ENCODE assay signal across 1 cellular context in the genomic region with DNA sequence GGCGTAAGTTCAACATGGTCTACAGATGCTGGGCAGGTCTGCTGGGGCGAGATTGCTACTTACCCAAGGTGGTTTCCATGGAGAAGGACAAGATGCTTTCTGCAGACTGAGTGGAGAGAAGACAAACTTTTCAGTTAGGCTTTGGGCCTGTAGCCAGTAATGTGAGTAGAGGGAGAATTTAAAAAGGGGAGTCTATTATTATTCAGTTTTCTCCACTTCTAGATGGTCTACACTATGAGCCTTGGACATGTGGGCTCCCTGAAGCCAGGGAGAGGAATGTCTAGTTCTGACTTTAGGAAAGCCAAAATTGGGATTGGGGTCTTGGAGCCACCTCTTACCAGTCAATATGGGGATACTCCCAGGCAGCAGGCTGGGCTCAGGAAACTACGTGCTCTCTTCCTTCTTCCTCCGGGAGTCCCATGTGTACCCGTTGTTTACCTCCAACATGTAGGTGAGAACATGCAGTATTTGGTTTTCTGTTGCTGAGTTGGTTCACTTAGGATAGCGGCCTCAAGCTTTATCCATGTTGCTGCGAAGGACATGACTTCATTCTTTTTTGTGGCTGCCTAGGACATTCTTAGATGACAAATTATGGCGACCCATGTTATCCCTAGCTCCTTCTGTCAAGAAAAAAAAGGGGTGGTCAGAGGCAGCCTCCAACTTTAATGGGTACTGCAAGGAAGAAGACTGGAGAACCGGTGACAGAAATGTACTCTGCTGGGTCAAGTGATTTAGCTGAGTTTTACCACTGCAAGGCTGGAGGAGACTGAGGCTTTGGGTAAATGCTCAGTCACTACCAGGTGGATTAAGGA.
TF ChIP-seq lines count a peak whose summit lies in the region.

No MANE protein-coding gene starts in this region.

TF ChIP-seq in K562, 482 proteins besides CTCF, POLR2A, EP300 and RAD21 (continues in another document):
- TF ChIP-seq ZNF184 (CRISPR knock-in tag; IDR thresholded peaks at IDR 0.05) (peak; percentile 73; the same call in 1 of the 2 replicates), JUND (IDR thresholded peaks at IDR 0.05; ENCODE audit: borderline replicate concordance, low read depth, low read length) (no peak), JUND (tag; IDR thresholded peaks at IDR 0.05; ENCODE audit: borderline replicate concordance, low read depth, low read length) (no peak), CBX3 (IDR thresholded peaks at IDR 0.05; ENCODE audit: borderline replicate concordance in 1 of 2, low read length in 2 of 2) (0 out of 3 replicates have a peak, but pooled peaks of 1 of the 2 experiments have one; percentile 14), ZNF3 (CRISPR knock-in tag; IDR thresholded peaks at IDR 0.05) (peak; percentile 54; the same call in 1 of the 2 replicates), ELF2 (CRISPR knock-in tag; IDR thresholded peaks at IDR 0.05) (no peak), ZNF12 (CRISPR knock-in tag; IDR thresholded peaks at IDR 0.05) (no peak), TRIM24 (IDR thresholded peaks at IDR 0.05) (no peak), FOXA3 (CRISPR knock-in tag; conservative IDR thresholded peaks at IDR 0.05 in 1 of 2, IDR thresholded peaks at IDR 0.05 in 1 of 2) (peak in 1 of 2 experiments; percentile 53; a peak in 2 of 4 replicates), KLF10 (CRISPR knock-in tag; IDR thresholded peaks at IDR 0.05) (0 out of 2 replicates have a peak, but pooled peaks have one; percentile 39), IFI16 (CRISPR knock-in tag; IDR thresholded peaks at IDR 0.05) (peak; percentile 54; the same call in 1 of the 2 replicates), CBFA2T3 (IDR thresholded peaks at IDR 0.05) (no peak), TOE1 (IDR thresholded peaks at IDR 0.05; ENCODE audit: borderline replicate concordance) (no peak), TOE1 (CRISPR knock-in tag; IDR thresholded peaks at IDR 0.05; ENCODE audit: borderline replicate concordance, low read depth) (no peak), ZNF121 (CRISPR knock-in tag; conservative IDR thresholded peaks at IDR 0.05) (no peak), PTTG1 (tag; IDR thresholded peaks at IDR 0.05; ENCODE audit: low read depth) (0 out of 2 replicates have a peak, but pooled peaks have one; percentile 17), YY1 (IDR thresholded peaks at IDR 0.05; ENCODE audit: borderline replicate concordance in 1 of 3, control insufficient read depth in 1 of 3, extremely low read depth in 1 of 3, insufficient read depth in 3 of 3, insufficient read length in 1 of 3, insufficient replicate concordance in 2 of 3, low read depth in 1 of 3, low read length in 2 of 3) (no peak), JUN (IDR thresholded peaks at IDR 0.05; ENCODE audit: borderline replicate concordance, low read depth, low read length) (no peak), JUN (CRISPR knock-in tag; IDR thresholded peaks at IDR 0.05; ENCODE audit: borderline replicate concordance) (no peak), CEBPG (CRISPR knock-in tag; IDR thresholded peaks at IDR 0.05) (no peak), CEBPG (tag; conservative IDR thresholded peaks at IDR 0.05 in 1 of 2, IDR thresholded peaks at IDR 0.05 in 1 of 2) (no peak)
- TF ChIP-seq, protein P1, sequence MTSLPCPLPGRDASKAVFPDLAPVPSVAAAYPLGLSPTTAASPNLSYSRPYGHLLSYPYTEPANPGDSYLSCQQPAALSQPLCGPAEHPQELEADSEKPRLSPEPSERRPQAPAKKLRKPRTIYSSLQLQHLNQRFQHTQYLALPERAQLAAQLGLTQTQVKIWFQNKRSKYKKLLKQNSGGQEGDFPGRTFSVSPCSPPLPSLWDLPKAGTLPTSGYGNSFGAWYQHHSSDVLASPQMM (CRISPR knock-in tag; IDR thresholded peaks at IDR 0.05): 0 out of 2 replicates have a peak, but pooled peaks have one; percentile 58
- TF ChIP-seq, protein P2, sequence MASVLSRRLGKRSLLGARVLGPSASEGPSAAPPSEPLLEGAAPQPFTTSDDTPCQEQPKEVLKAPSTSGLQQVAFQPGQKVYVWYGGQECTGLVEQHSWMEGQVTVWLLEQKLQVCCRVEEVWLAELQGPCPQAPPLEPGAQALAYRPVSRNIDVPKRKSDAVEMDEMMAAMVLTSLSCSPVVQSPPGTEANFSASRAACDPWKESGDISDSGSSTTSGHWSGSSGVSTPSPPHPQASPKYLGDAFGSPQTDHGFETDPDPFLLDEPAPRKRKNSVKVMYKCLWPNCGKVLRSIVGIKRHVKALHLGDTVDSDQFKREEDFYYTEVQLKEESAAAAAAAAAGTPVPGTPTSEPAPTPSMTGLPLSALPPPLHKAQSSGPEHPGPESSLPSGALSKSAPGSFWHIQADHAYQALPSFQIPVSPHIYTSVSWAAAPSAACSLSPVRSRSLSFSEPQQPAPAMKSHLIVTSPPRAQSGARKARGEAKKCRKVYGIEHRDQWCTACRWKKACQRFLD (CRISPR knock-in tag; IDR thresholded peaks at IDR 0.05): no peak
- TF ChIP-seq, protein P3, sequence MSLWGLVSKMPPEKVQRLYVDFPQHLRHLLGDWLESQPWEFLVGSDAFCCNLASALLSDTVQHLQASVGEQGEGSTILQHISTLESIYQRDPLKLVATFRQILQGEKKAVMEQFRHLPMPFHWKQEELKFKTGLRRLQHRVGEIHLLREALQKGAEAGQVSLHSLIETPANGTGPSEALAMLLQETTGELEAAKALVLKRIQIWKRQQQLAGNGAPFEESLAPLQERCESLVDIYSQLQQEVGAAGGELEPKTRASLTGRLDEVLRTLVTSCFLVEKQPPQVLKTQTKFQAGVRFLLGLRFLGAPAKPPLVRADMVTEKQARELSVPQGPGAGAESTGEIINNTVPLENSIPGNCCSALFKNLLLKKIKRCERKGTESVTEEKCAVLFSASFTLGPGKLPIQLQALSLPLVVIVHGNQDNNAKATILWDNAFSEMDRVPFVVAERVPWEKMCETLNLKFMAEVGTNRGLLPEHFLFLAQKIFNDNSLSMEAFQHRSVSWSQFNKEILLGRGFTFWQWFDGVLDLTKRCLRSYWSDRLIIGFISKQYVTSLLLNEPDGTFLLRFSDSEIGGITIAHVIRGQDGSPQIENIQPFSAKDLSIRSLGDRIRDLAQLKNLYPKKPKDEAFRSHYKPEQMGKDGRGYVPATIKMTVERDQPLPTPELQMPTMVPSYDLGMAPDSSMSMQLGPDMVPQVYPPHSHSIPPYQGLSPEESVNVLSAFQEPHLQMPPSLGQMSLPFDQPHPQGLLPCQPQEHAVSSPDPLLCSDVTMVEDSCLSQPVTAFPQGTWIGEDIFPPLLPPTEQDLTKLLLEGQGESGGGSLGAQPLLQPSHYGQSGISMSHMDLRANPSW (CRISPR knock-in tag; IDR thresholded peaks at IDR 0.05): peak; percentile 29; the same call in 1 of the 2 replicates
- TF ChIP-seq, protein P4, sequence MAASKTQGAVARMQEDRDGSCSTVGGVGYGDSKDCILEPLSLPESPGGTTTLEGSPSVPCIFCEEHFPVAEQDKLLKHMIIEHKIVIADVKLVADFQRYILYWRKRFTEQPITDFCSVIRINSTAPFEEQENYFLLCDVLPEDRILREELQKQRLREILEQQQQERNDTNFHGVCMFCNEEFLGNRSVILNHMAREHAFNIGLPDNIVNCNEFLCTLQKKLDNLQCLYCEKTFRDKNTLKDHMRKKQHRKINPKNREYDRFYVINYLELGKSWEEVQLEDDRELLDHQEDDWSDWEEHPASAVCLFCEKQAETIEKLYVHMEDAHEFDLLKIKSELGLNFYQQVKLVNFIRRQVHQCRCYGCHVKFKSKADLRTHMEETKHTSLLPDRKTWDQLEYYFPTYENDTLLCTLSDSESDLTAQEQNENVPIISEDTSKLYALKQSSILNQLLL (CRISPR knock-in tag; IDR thresholded peaks at IDR 0.05; ENCODE audit: borderline replicate concordance): peak; percentile 10; the same call in 1 of the 2 replicates
- TF ChIP-seq, protein P5, sequence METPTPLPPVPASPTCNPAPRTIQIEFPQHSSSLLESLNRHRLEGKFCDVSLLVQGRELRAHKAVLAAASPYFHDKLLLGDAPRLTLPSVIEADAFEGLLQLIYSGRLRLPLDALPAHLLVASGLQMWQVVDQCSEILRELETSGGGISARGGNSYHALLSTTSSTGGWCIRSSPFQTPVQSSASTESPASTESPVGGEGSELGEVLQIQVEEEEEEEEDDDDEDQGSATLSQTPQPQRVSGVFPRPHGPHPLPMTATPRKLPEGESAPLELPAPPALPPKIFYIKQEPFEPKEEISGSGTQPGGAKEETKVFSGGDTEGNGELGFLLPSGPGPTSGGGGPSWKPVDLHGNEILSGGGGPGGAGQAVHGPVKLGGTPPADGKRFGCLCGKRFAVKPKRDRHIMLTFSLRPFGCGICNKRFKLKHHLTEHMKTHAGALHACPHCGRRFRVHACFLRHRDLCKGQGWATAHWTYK (CRISPR knock-in tag; IDR thresholded peaks at IDR 0.05): no peak
- TF ChIP-seq, protein P6, sequence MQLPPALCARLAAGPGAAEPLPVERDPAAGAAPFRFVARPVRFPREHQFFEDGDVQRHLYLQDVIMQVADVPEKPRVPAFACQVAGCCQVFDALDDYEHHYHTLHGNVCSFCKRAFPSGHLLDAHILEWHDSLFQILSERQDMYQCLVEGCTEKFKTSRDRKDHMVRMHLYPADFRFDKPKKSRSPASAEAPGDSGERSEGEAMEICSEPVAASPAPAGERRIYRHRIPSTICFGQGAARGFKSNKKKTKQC (CRISPR knock-in tag; IDR thresholded peaks at IDR 0.05): 0 out of 2 replicates have a peak, but pooled peaks have one; percentile 38
- TF ChIP-seq, protein P7, sequence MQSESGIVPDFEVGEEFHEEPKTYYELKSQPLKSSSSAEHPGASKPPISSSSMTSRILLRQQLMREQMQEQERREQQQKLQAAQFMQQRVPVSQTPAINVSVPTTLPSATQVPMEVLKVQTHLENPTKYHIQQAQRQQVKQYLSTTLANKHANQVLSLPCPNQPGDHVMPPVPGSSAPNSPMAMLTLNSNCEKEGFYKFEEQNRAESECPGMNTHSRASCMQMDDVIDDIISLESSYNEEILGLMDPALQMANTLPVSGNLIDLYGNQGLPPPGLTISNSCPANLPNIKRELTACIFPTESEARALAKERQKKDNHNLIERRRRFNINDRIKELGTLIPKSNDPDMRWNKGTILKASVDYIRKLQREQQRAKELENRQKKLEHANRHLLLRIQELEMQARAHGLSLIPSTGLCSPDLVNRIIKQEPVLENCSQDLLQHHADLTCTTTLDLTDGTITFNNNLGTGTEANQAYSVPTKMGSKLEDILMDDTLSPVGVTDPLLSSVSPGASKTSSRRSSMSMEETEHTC (IDR thresholded peaks at IDR 0.05): no peak
- TF ChIP-seq, protein P8, sequence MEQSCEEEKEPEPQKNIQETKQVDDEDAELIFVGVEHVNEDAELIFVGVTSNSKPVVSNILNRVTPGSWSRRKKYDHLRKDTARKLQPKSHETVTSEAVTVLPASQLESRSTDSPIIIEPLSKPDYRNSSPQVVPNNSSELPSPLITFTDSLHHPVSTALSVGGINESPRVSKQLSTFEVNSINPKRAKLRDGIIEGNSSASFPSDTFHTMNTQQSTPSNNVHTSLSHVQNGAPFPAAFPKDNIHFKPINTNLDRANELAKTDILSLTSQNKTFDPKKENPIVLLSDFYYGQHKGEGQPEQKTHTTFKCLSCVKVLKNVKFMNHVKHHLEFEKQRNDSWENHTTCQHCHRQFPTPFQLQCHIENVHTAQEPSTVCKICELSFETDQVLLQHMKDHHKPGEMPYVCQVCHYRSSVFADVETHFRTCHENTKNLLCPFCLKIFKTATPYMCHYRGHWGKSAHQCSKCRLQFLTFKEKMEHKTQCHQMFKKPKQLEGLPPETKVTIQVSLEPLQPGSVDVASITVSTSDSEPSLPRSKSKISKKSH (CRISPR knock-in tag; IDR thresholded peaks at IDR 0.05): no peak
- TF ChIP-seq, protein P9, sequence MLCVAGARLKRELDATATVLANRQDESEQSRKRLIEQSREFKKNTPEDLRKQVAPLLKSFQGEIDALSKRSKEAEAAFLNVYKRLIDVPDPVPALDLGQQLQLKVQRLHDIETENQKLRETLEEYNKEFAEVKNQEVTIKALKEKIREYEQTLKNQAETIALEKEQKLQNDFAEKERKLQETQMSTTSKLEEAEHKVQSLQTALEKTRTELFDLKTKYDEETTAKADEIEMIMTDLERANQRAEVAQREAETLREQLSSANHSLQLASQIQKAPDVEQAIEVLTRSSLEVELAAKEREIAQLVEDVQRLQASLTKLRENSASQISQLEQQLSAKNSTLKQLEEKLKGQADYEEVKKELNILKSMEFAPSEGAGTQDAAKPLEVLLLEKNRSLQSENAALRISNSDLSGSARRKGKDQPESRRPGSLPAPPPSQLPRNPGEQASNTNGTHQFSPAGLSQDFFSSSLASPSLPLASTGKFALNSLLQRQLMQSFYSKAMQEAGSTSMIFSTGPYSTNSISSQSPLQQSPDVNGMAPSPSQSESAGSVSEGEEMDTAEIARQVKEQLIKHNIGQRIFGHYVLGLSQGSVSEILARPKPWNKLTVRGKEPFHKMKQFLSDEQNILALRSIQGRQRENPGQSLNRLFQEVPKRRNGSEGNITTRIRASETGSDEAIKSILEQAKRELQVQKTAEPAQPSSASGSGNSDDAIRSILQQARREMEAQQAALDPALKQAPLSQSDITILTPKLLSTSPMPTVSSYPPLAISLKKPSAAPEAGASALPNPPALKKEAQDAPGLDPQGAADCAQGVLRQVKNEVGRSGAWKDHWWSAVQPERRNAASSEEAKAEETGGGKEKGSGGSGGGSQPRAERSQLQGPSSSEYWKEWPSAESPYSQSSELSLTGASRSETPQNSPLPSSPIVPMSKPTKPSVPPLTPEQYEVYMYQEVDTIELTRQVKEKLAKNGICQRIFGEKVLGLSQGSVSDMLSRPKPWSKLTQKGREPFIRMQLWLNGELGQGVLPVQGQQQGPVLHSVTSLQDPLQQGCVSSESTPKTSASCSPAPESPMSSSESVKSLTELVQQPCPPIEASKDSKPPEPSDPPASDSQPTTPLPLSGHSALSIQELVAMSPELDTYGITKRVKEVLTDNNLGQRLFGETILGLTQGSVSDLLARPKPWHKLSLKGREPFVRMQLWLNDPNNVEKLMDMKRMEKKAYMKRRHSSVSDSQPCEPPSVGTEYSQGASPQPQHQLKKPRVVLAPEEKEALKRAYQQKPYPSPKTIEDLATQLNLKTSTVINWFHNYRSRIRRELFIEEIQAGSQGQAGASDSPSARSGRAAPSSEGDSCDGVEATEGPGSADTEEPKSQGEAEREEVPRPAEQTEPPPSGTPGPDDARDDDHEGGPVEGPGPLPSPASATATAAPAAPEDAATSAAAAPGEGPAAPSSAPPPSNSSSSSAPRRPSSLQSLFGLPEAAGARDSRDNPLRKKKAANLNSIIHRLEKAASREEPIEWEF (CRISPR knock-in tag; IDR thresholded peaks at IDR 0.05): no peak
- TF ChIP-seq, protein P10, sequence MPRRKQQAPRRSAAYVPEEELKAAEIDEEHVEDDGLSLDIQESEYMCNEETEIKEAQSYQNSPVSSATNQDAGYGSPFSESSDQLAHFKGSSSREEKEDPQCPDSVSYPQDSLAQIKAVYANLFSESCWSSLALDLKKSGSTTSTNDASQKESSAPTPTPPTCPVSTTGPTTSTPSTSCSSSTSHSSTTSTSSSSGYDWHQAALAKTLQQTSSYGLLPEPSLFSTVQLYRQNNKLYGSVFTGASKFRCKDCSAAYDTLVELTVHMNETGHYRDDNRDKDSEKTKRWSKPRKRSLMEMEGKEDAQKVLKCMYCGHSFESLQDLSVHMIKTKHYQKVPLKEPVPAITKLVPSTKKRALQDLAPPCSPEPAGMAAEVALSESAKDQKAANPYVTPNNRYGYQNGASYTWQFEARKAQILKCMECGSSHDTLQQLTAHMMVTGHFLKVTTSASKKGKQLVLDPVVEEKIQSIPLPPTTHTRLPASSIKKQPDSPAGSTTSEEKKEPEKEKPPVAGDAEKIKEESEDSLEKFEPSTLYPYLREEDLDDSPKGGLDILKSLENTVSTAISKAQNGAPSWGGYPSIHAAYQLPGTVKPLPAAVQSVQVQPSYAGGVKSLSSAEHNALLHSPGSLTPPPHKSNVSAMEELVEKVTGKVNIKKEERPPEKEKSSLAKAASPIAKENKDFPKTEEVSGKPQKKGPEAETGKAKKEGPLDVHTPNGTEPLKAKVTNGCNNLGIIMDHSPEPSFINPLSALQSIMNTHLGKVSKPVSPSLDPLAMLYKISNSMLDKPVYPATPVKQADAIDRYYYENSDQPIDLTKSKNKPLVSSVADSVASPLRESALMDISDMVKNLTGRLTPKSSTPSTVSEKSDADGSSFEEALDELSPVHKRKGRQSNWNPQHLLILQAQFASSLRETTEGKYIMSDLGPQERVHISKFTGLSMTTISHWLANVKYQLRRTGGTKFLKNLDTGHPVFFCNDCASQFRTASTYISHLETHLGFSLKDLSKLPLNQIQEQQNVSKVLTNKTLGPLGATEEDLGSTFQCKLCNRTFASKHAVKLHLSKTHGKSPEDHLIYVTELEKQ (CRISPR knock-in tag; IDR thresholded peaks at IDR 0.05): no peak
